In genomic region chr22:49934144-49934890, GRCh38 we compare ENCODE assay signal across 8 cellular contexts. TPM values are rescaled to one million over a fixed set of nuclear protein-coding genes. Genes with fewer than 3 reads are reported as not detected.
DNase-seq lines count a peak whose midpoint lies in the region; ATAC-seq and TF ChIP-seq lines count a peak whose summit lies in the region.

No MANE protein-coding gene starts in this region.

- in situ Hi-C loops in astrocyte of the cerebellum (cut with HindIII; ENCODE audit: low sequenced_read_pairs): loop anchor here (10.0 kb wide), 1 partner anchor 80 kb away; the partner anchor contains the start of gene IL17REL

- ATAC-seq in GM18505 (IDR thresholded peaks at IDR 0.05; ENCODE audit: unreplicated experiment) (no peak), HG03135 (IDR thresholded peaks at IDR 0.05; ENCODE audit: unreplicated experiment) (no peak)

- H3K27ac ChIP-seq in temporal lobe (ENCODE audit: low read depth, low read length): peak overlapping the region; percentile 61

- no peak overlapping the region for H3K4me3 ChIP-seq in NB4 (ENCODE audit: low read depth, low read length)
- peak overlapping the region; percentile 37 for H3K4me3 ChIP-seq in astrocyte of the cerebellum (ENCODE audit: low read depth, low read length)

- TF ChIP-seq CTCF in NB4 (IDR thresholded peaks at IDR 0.05; ENCODE audit: low read depth, low read length) (no peak), astrocyte of the cerebellum (IDR thresholded peaks at IDR 0.05; ENCODE audit: low read depth, low read length, missing control alignments) (no peak)

- peak; percentile 9 for DNase-seq in COLO668 (lab: John Stamatoyannopoulos, UW; ENCODE audit: unreplicated experiment)
- peak; percentile 75 for DNase-seq in NB4 (ENCODE audit: low read depth)
- no peak for DNase-seq in astrocyte of the cerebellum (ENCODE audit: low read depth)
- DNase-seq in kidney tubule cell (ENCODE audit: low spot score): peak; percentile 70
- DNase-seq in iPS-NIHi11 (ENCODE audit: low spot score): no peak

- TF ChIP-seq POLR2A in NB4 (IDR thresholded peaks at IDR 0.05; ENCODE audit: extremely low read depth, insufficient read length): no peak
- no peak for TF ChIP-seq POLR2A in GM18505 (IDR thresholded peaks at IDR 0.05; ENCODE audit: borderline replicate concordance, extremely low read depth, insufficient read depth, insufficient read length)

RNA-seq across cellular contexts. Expression of gene CRELD2, which starts 15.9 kb away (rescaled TPM):
- total RNA-seq in temporal lobe: 8.6 TPM

RNA-seq across cellular contexts. Expression of gene ALG12, which starts 16.1 kb away (rescaled TPM):
- 5.4 TPM for total RNA-seq in temporal lobe

RNA-seq across cellular contexts. Expression of gene PIM3, which starts 26.3 kb away (rescaled TPM):
- 8.9 TPM for total RNA-seq in temporal lobe

Comparison
In these comparisons a context has a peak if more than half of its experiments do, and no peak if none do; other contexts are left out.
1. DNase-seq: peak in COLO668 (single experiment), NB4 (single experiment) and kidney tubule cell (single experiment); none in astrocyte of the cerebellum (single experiment) and iPS-NIHi11 (single experiment).